Comparison of ENCODE assay signal across 38 cellular contexts in genomic region chr16:54697677-54698076, GRCh38.
"Had no signal": no experiment of that assay in that cellular context is flagged by ENCODE, and none has a peak within 500 bp of the region (broad histone marks: within the 10 kb centered on the region; RNA-seq: fewer than 3 reads in every experiment).

No MANE protein-coding gene starts in this region.

- ATAC-seq: activated naive CD4-positive, alpha-beta T cell treated with anti-CD3 and anti-CD28 coated beads, Interleukin-2, amount 50 U/mL, for 72 hours; activated naive CD8-positive, alpha-beta T cell treated with anti-CD3 and anti-CD28 coated beads, Interleukin-2, amount 50 U/mL, for 24 hours; activated T-cell treated with anti-CD3 and anti-CD28 coated beads, Interleukin-2, amount 50 U/mL, for 4 hours; activated T-cell treated with anti-CD3 and anti-CD28 coated beads, Interleukin-2, amount 50 U/mL, for 72 hours; activated T-helper 17 cell treated with anti-CD3 and anti-CD28 coated beads, Interleukin-2, amount 50 U/mL, for 72 hours; body of pancreas had no signal

- H3K9me3 ChIP-seq: adrenal gland had no signal

- H3K36me3 ChIP-seq: adrenal gland, ascending aorta, brain microvascular endothelial cell, breast epithelium, cardiac muscle cell had no signal

- H3K9me3 Mint-ChIP-seq: activated naive CD4-positive, alpha-beta T cell treated with anti-CD3 and anti-CD28 coated beads, Interleukin-2, amount 50 U/mL, for 24 hours; activated naive CD8-positive, alpha-beta T cell treated with anti-CD3 and anti-CD28 coated beads for 36 hours; activated naive CD8-positive, alpha-beta T cell treated with anti-CD3 and anti-CD28 coated beads, Interleukin-2, amount 10 ng/mL, durations not matched to agents 7 days and 5 days; activated naive CD8-positive, alpha-beta T cell treated with anti-CD3 and anti-CD28 coated beads, Interleukin-2, amount 50 U/mL, for 24 hours; activated T-cell treated with anti-CD3 and anti-CD28 coated beads, Interleukin-2, amount 50 U/mL, for 4 hours; activated T-helper 1 cell treated with anti-CD3 and anti-CD28 coated beads, Interleukin-12 subunit alpha, Interleukin-12 subunit beta, Interleukin-2, Interleukin-4 antibody, amounts not matched to agents 30 ng/mL and 10 ng/mL and 1 ng/mL, durations not matched to agents 14 hours and 24 hours and 36 hours; activated T-helper 17 cell treated with anti-CD3 and anti-CD28 coated beads, Interleukin-2, amount 50 U/mL, for 72 hours; activated T-helper 2 cell treated with anti-CD3 and anti-CD28 coated beads, Interferon-gamma antibody, Interleukin-2, Interleukin-4, amounts not matched to agents 10 μg/mL and 5 μg/mL and 100 μg/mL, durations not matched to agents 14 hours and 24 hours and 36 hours; central memory CD8-positive, alpha-beta T cell had no signal

- H3K27me3 ChIP-seq: ascending aorta, body of pancreas, brain microvascular endothelial cell, breast epithelium, cardiac muscle cell had no signal

- H3K27me3 Mint-ChIP-seq: activated naive CD4-positive, alpha-beta T cell treated with anti-CD3 and anti-CD28 coated beads, Interleukin-2, amount 10 ng/mL, durations not matched to agents 7 days and 5 days; activated naive CD8-positive, alpha-beta T cell; activated naive CD8-positive, alpha-beta T cell treated with anti-CD3 and anti-CD28 coated beads, Interleukin-2, amount 10 ng/mL, durations not matched to agents 7 days and 5 days; activated naive CD8-positive, alpha-beta T cell treated with anti-CD3 and anti-CD28 coated beads, Interleukin-2, amount 50 U/mL, for 24 hours; central memory CD8-positive, alpha-beta T cell had no signal

- H3K36me3 Mint-ChIP-seq: activated naive CD4-positive, alpha-beta T cell treated with anti-CD3 and anti-CD28 coated beads, Interleukin-2, amount 10 ng/mL, durations not matched to agents 7 days and 5 days; activated naive CD4-positive, alpha-beta T cell treated with anti-CD3 and anti-CD28 coated beads, Interleukin-2, amount 50 U/mL, for 24 hours; activated naive CD4-positive, alpha-beta T cell treated with anti-CD3 and anti-CD28 coated beads, Interleukin-2, amount 50 U/mL, for 72 hours; activated naive CD8-positive, alpha-beta T cell; activated naive CD8-positive, alpha-beta T cell treated with anti-CD3 and anti-CD28 coated beads for 36 hours; activated naive CD8-positive, alpha-beta T cell treated with anti-CD3 and anti-CD28 coated beads, Interleukin-2, amount 10 ng/mL, durations not matched to agents 7 days and 5 days; brain had no signal

- H3K4me3 ChIP-seq: adrenal gland, ascending aorta, body of pancreas, breast epithelium, cardiac muscle cell had no signal

- DNase-seq: activated effector memory CD4-positive, alpha-beta T cell treated with anti-CD3 and anti-CD28 coated beads, Interleukin-2, amount 50 U/mL, for 16 hours; activated effector memory CD4-positive, alpha-beta T cell treated with Interleukin-2 at 50 U/mL for 16 hours; activated gamma-delta T cell; activated gamma-delta T cell treated with Interleukin-2 at 50 U/mL for 16 hours; activated naive CD4-positive, alpha-beta T cell; activated naive CD4-positive, alpha-beta T cell treated with anti-CD3 and anti-CD28 coated beads for 36 hours; activated naive CD4-positive, alpha-beta T cell treated with anti-CD3 and anti-CD28 coated beads, Interleukin-2, amount 10 ng/mL, durations not matched to agents 7 days and 5 days; activated naive CD4-positive, alpha-beta T cell treated with anti-CD3 and anti-CD28 coated beads, Interleukin-2, amount 50 U/mL, for 16 hours; activated naive CD4-positive, alpha-beta T cell treated with Interleukin-2 at 50 U/mL for 16 hours; activated naive CD8-positive, alpha-beta T cell treated with anti-CD3 and anti-CD28 coated beads for 36 hours; activated naive CD8-positive, alpha-beta T cell treated with anti-CD3 and anti-CD28 coated beads, Interleukin-2, amount 10 ng/mL, durations not matched to agents 7 days and 5 days; activated naive CD8-positive, alpha-beta T cell treated with anti-CD3 and anti-CD28 coated beads, Interleukin-2, amount 50 U/mL, for 24 hours; activated T-cell treated with anti-CD3 and anti-CD28 coated beads, Interleukin-2, amount 50 U/mL, for 1 hour; activated T-cell treated with anti-CD3 and anti-CD28 coated beads, Interleukin-2, amount 50 U/mL, for 24 hours; activated T-cell treated with anti-CD3 and anti-CD28 coated beads, Interleukin-2, amount 50 U/mL, for 4 hours; activated T-cell treated with anti-CD3 and anti-CD28 coated beads, Interleukin-2, amount 50 U/mL, for 48 hours; activated T-cell treated with anti-CD3 and anti-CD28 coated beads, Interleukin-2, amount 50 U/mL, for 72 hours; adrenal gland; amniotic stem cell; amygdala; anterior cingulate cortex; aorta; body of pancreas; brain microvascular endothelial cell; caudate nucleus; central memory CD4-positive, alpha-beta T cell; cerebellar nuclear complex had no signal

- H3K27ac Mint-ChIP-seq: activated naive CD4-positive, alpha-beta T cell treated with anti-CD3 and anti-CD28 coated beads for 36 hours; activated naive CD4-positive, alpha-beta T cell treated with anti-CD3 and anti-CD28 coated beads, Interleukin-2, amount 10 ng/mL, durations not matched to agents 7 days and 5 days; activated naive CD4-positive, alpha-beta T cell treated with anti-CD3 and anti-CD28 coated beads, Interleukin-2, amount 50 U/mL, for 24 hours; activated naive CD4-positive, alpha-beta T cell treated with anti-CD3 and anti-CD28 coated beads, Interleukin-2, amount 50 U/mL, for 72 hours; activated naive CD8-positive, alpha-beta T cell; activated naive CD8-positive, alpha-beta T cell treated with anti-CD3 and anti-CD28 coated beads for 36 hours; activated naive CD8-positive, alpha-beta T cell treated with anti-CD3 and anti-CD28 coated beads, Interleukin-2, amount 10 ng/mL, durations not matched to agents 7 days and 5 days; activated naive CD8-positive, alpha-beta T cell treated with anti-CD3 and anti-CD28 coated beads, Interleukin-2, amount 50 U/mL, for 24 hours; activated T-cell treated with anti-CD3 and anti-CD28 coated beads, Interleukin-2, amount 50 U/mL, for 24 hours; activated T-cell treated with anti-CD3 and anti-CD28 coated beads, Interleukin-2, amount 50 U/mL, for 72 hours; activated T-helper 1 cell treated with anti-CD3 and anti-CD28 coated beads, Interleukin-12 subunit alpha, Interleukin-12 subunit beta, Interleukin-2, Interleukin-4 antibody, amounts not matched to agents 30 ng/mL and 10 ng/mL and 1 ng/mL, durations not matched to agents 14 hours and 24 hours and 36 hours; activated T-helper 17 cell treated with anti-CD3 and anti-CD28 coated beads, Interleukin-2, amount 50 U/mL, for 72 hours; activated T-helper 2 cell treated with anti-CD3 and anti-CD28 coated beads, Interferon-gamma antibody, Interleukin-2, Interleukin-4, amounts not matched to agents 10 μg/mL and 5 μg/mL and 100 μg/mL, durations not matched to agents 14 hours and 24 hours and 36 hours; brain had no signal

- H3K4me3 Mint-ChIP-seq: activated naive CD4-positive, alpha-beta T cell treated with anti-CD3 and anti-CD28 coated beads for 36 hours; activated naive CD4-positive, alpha-beta T cell treated with anti-CD3 and anti-CD28 coated beads, Interleukin-2, amount 10 ng/mL, durations not matched to agents 7 days and 5 days; activated naive CD4-positive, alpha-beta T cell treated with anti-CD3 and anti-CD28 coated beads, Interleukin-2, amount 50 U/mL, for 24 hours; activated naive CD8-positive, alpha-beta T cell; activated naive CD8-positive, alpha-beta T cell treated with anti-CD3 and anti-CD28 coated beads for 36 hours; activated naive CD8-positive, alpha-beta T cell treated with anti-CD3 and anti-CD28 coated beads, Interleukin-2, amount 10 ng/mL, durations not matched to agents 7 days and 5 days; activated naive CD8-positive, alpha-beta T cell treated with anti-CD3 and anti-CD28 coated beads, Interleukin-2, amount 50 U/mL, for 24 hours; activated T-cell treated with anti-CD3 and anti-CD28 coated beads, Interleukin-2, amount 50 U/mL, for 24 hours; activated T-cell treated with anti-CD3 and anti-CD28 coated beads, Interleukin-2, amount 50 U/mL, for 4 hours; activated T-cell treated with anti-CD3 and anti-CD28 coated beads, Interleukin-2, amount 50 U/mL, for 72 hours; activated T-helper 1 cell treated with anti-CD3 and anti-CD28 coated beads, Interleukin-12 subunit alpha, Interleukin-12 subunit beta, Interleukin-2, Interleukin-4 antibody, amounts not matched to agents 30 ng/mL and 10 ng/mL and 1 ng/mL, durations not matched to agents 14 hours and 24 hours and 36 hours; activated T-helper 17 cell treated with anti-CD3 and anti-CD28 coated beads, Interleukin-2, amount 50 U/mL, for 72 hours; brain; central memory CD8-positive, alpha-beta T cell had no signal

- H3K4me1 Mint-ChIP-seq: activated naive CD4-positive, alpha-beta T cell treated with anti-CD3 and anti-CD28 coated beads, Interleukin-2, amount 10 ng/mL, durations not matched to agents 7 days and 5 days; activated naive CD4-positive, alpha-beta T cell treated with anti-CD3 and anti-CD28 coated beads, Interleukin-2, amount 50 U/mL, for 24 hours; activated naive CD8-positive, alpha-beta T cell treated with anti-CD3 and anti-CD28 coated beads for 36 hours; activated naive CD8-positive, alpha-beta T cell treated with anti-CD3 and anti-CD28 coated beads, Interleukin-2, amount 10 ng/mL, durations not matched to agents 7 days and 5 days; activated naive CD8-positive, alpha-beta T cell treated with anti-CD3 and anti-CD28 coated beads, Interleukin-2, amount 50 U/mL, for 24 hours; activated T-helper 17 cell treated with anti-CD3 and anti-CD28 coated beads, Interleukin-2, amount 50 U/mL, for 72 hours; central memory CD8-positive, alpha-beta T cell had no signal

- H3K4me1 ChIP-seq: adrenal gland, ascending aorta, body of pancreas, breast epithelium had no signal

- H3K27ac ChIP-seq: adrenal gland, ascending aorta, body of pancreas, brain microvascular endothelial cell, cardiac muscle cell had no signal
